ENCODE assay signal across 11 cellular contexts in genomic region chr7:37149019-37149814, GRCh38.
DNase-seq lines count a peak whose midpoint lies in the region; ATAC-seq and TF ChIP-seq lines count a peak whose summit lies in the region.
"Had no signal": no experiment of that assay in that cellular context is flagged by ENCODE, and none has a peak within 500 bp of the region (broad histone marks: within the 10 kb centered on the region; RNA-seq: fewer than 3 reads in every experiment).

No MANE protein-coding gene starts in this region.

- no peak overlapping the region for H3K4me3 ChIP-seq in A673 (ENCODE audit: low read depth, low read length, poor library complexity, severe bottlenecking)

- H3K9me3 ChIP-seq in A673 (ENCODE audit: low read depth, low read length, poor library complexity, severe bottlenecking) = no peaks in the 10 kb centered on the region

- intact Hi-C loops in A673 (cut with micrococcal nuclease; ENCODE audit: unreplicated experiment) = no loop called here

- H3K4me1 ChIP-seq in A673 (ENCODE audit: insufficient read depth, low read length, poor library complexity, severe bottlenecking) = no peaks in the 10 kb centered on the region

- DNase-seq in Ammon's horn (ENCODE audit: low spot score) (peak; percentile 41), A673 (ENCODE audit: low spot score) (no peak), AG20443 (ENCODE audit: low spot score) (no peak)
- DNase-seq in activated effector memory CD4-positive, alpha-beta T cell treated with anti-CD3 and anti-CD28 coated beads, Interleukin-2, amount 50 U/mL, for 16 hours = no peak
- DNase-seq: activated effector memory CD4-positive, alpha-beta T cell treated with Interleukin-2 at 50 U/mL for 16 hours; cerebellar nuclear complex; NCI-H1417 had no signal

- TF ChIP-seq CTCF in A673 (conservative IDR thresholded peaks at IDR 0.05; ENCODE audit: low read depth, low read length) = no peak

- CTCF ChIA-PET in A673 (lab: Charles Lee) = no interaction called here

- H3K27ac ChIP-seq in cingulate gyrus (ENCODE audit: low read depth, low read length) (peak overlapping the region; percentile 75), A673 (ENCODE audit: low read depth, low read length, poor library complexity, severe bottlenecking) (no peak overlapping the region)

- no peaks in the 10 kb centered on the region for H3K36me3 ChIP-seq in A673 (ENCODE audit: insufficient read depth, low read length, poor library complexity, severe bottlenecking)

- BruUV-seq in A673 (replicated peaks; lab: Mats Ljungman, UMichigan) = no TSS peak

- ATAC-seq in GM19043 (IDR thresholded peaks at IDR 0.05; ENCODE audit: low read depth, unreplicated experiment) = peak; percentile 68
- peak; percentile 68 for ATAC-seq in HG03103 (IDR thresholded peaks at IDR 0.05; ENCODE audit: low read depth, unreplicated experiment)
- ATAC-seq in GM19467 (IDR thresholded peaks at IDR 0.05; ENCODE audit: unreplicated experiment) = no peak

- POLR2A ChIA-PET in A673 (lab: Charles Lee; ENCODE audit: low non-redundant PET) = no interaction called here

- no peaks in the 10 kb centered on the region for H3K27me3 ChIP-seq in A673 (replicated peaks; ENCODE audit: insufficient read depth, low read depth, low read length, poor library complexity)
